ENCODE assay signal across 8 cellular contexts in genomic region chr16:70298988-70299938, GRCh38. TPM values are rescaled to one million over a fixed set of nuclear protein-coding genes. Genes with fewer than 3 reads are reported as not detected.
DNase-seq lines count a peak whose midpoint lies in the region; ATAC-seq and TF ChIP-seq lines count a peak whose summit lies in the region.

TSS of gene DDX19B (plus strand) at chr16:70299186. CDS start at chr16:70299298, 112 bp downstream.

- H3K4me2 ChIP-seq in GM23248 (ENCODE audit: unreplicated experiment) (peak within 1 kb of the TSS; percentile 69), MM.1S (ENCODE audit: low read depth, low read length) (peak within 1 kb of the TSS; percentile 42), osteoblast (ENCODE audit: insufficient read depth, low read length) (peak within 1 kb of the TSS; percentile 99)

- H3K9me3 Mint-ChIP-seq in activated naive CD8-positive, alpha-beta T cell treated with anti-CD3 and anti-CD28 coated beads, Interleukin-2, amount 10 ng/mL, durations not matched to agents 7 days and 5 days, result peaks cover 9% of the 10 kb centered on the region

- peaks cover 23% of the 10 kb centered on the region for H3K4me1 Mint-ChIP-seq in activated naive CD8-positive, alpha-beta T cell treated with anti-CD3 and anti-CD28 coated beads, Interleukin-2, amount 10 ng/mL, durations not matched to agents 7 days and 5 days

- ATAC-seq in SK-N-SH treated with all-trans-retinoic acid at 6 μM for 48 hours, result peak; percentile 98
- peak; percentile 86 for ATAC-seq in activated naive CD8-positive, alpha-beta T cell treated with anti-CD3 and anti-CD28 coated beads, Interleukin-2, amount 10 ng/mL, durations not matched to agents 7 days and 5 days (ENCODE audit: low read depth)

- peak within 1 kb of the TSS; percentile 78 for H3K27ac ChIP-seq in GM23248
- peak within 1 kb of the TSS; percentile 27; the same call in 1 of the 2 replicates for H3K27ac ChIP-seq in MM.1S (ENCODE audit: low read length)
- H3K27ac ChIP-seq in osteoblast (ENCODE audit: low read depth, low read length), result peak within 1 kb of the TSS; percentile 89
- H3K27ac ChIP-seq in thymus (ENCODE audit: low read depth), result peak within 1 kb of the TSS; percentile 93

- peaks cover 69% of the 10 kb centered on the region for H3K79me2 ChIP-seq in GM23248 (ENCODE audit: insufficient read depth)
- H3K79me2 ChIP-seq in MM.1S (ENCODE audit: low read length), result peaks cover 42% of the 10 kb centered on the region
- H3K79me2 ChIP-seq in osteoblast (ENCODE audit: insufficient read depth, low read length), result peaks cover 49% of the 10 kb centered on the region

- TF ChIP-seq CTCF in MM.1S (IDR thresholded peaks at IDR 0.05; ENCODE audit: low read length) (no peak), osteoblast (IDR thresholded peaks at IDR 0.05; ENCODE audit: extremely low read depth, low read depth, low read length) (no peak)

- peak within 1 kb of the TSS; percentile 95 for H3K4me3 Mint-ChIP-seq in activated naive CD8-positive, alpha-beta T cell treated with anti-CD3 and anti-CD28 coated beads, Interleukin-2, amount 10 ng/mL, durations not matched to agents 7 days and 5 days

- H3K4me3 ChIP-seq in GM23248, result peak within 1 kb of the TSS; percentile 84
- peak within 1 kb of the TSS; percentile 92 for H3K4me3 ChIP-seq in MM.1S (ENCODE audit: low read length)
- H3K4me3 ChIP-seq in osteoblast (ENCODE audit: insufficient read depth, low read length), result peak within 1 kb of the TSS; percentile 97
- H3K4me3 ChIP-seq in thymus (ENCODE audit: low read length), result peak within 1 kb of the TSS; percentile 80

- peak within 1 kb of the TSS; percentile 90 for H2AFZ ChIP-seq in GM23248
- H2AFZ ChIP-seq in MM.1S (ENCODE audit: low read length), result peak within 1 kb of the TSS; percentile 88
- H2AFZ ChIP-seq in osteoblast (ENCODE audit: low read length), result peak within 1 kb of the TSS; percentile 99

- H3K9ac ChIP-seq in GM23248 (peak within 1 kb of the TSS; percentile 94), MM.1S (ENCODE audit: low read length) (peak within 1 kb of the TSS; percentile 83)

- H3K9me2 ChIP-seq in GM23248 (ENCODE audit: insufficient read depth) (no peaks in the 10 kb centered on the region), MM.1S (replicated peaks; ENCODE audit: insufficient read depth, low read length) (no peaks in the 10 kb centered on the region)

- H3K36me3 ChIP-seq in GM23248 (ENCODE audit: low read depth) (peaks cover 5% of the 10 kb centered on the region; the same call in 1 of the 2 replicates), MM.1S (replicated peaks; ENCODE audit: insufficient read depth, low read length) (no peaks in the 10 kb centered on the region), osteoblast (ENCODE audit: insufficient read depth, low read length) (peaks cover 4% of the 10 kb centered on the region), thymus (ENCODE audit: control insufficient read depth, insufficient read depth) (no peaks in the 10 kb centered on the region)

- peaks cover 5% of the 10 kb centered on the region; the same call in 1 of the 2 replicates for H3K4me1 ChIP-seq in GM23248 (ENCODE audit: insufficient read depth)
- no peaks in the 10 kb centered on the region for H3K4me1 ChIP-seq in MM.1S (ENCODE audit: low read length)
- peaks cover 12% of the 10 kb centered on the region for H3K4me1 ChIP-seq in osteoblast (ENCODE audit: insufficient read depth, low read length)
- H3K4me1 ChIP-seq in thymus (ENCODE audit: control insufficient read depth, insufficient read depth, low read length), result no peaks in the 10 kb centered on the region

- peak within 1 kb of the TSS; percentile 84 for H3K27ac Mint-ChIP-seq in activated naive CD8-positive, alpha-beta T cell treated with anti-CD3 and anti-CD28 coated beads, Interleukin-2, amount 10 ng/mL, durations not matched to agents 7 days and 5 days

- H3K9me3 ChIP-seq in GM23248 (ENCODE audit: low read depth) (no peaks in the 10 kb centered on the region), MM.1S (replicated peaks; ENCODE audit: insufficient read depth, low read length) (no peaks in the 10 kb centered on the region), osteoblast (ENCODE audit: low read depth, low read length) (peaks cover 2% of the 10 kb centered on the region), thymus (ENCODE audit: control insufficient read depth) (peaks cover 3% of the 10 kb centered on the region)

- WGBS in GM23248 (ENCODE audit: low coverage in 1 of 2, low lambda C conversion rate in 2 of 2, missing lambda C conversion rate in 2 of 2), 2 experiments, result 1 to 2% methylated on average over 37 of the region's 37 CpGs
- 2% methylated on average over 37 of the region's 37 CpGs for WGBS in thymus

- no peaks in the 10 kb centered on the region for H4K20me1 ChIP-seq in GM23248 (ENCODE audit: insufficient read depth)
- no peaks in the 10 kb centered on the region for H4K20me1 ChIP-seq in MM.1S (ENCODE audit: insufficient read depth, low read length)
- no peaks in the 10 kb centered on the region for H4K20me1 ChIP-seq in osteoblast (ENCODE audit: insufficient read depth, low read length)

- H3K27me3 Mint-ChIP-seq in activated naive CD8-positive, alpha-beta T cell treated with anti-CD3 and anti-CD28 coated beads, Interleukin-2, amount 10 ng/mL, durations not matched to agents 7 days and 5 days, result no peaks in the 10 kb centered on the region

- H3F3A ChIP-seq in GM23248 (ENCODE audit: insufficient read depth) (peaks cover 3% of the 10 kb centered on the region; the same call in 1 of the 2 replicates), MM.1S (ENCODE audit: insufficient read depth, low read length) (0 out of 2 replicates have a peak, but pooled peaks cover 4% of the 10 kb centered on the region)

- POLR2A ChIA-PET in activated naive CD8-positive, alpha-beta T cell treated with anti-CD3 and anti-CD28 coated beads, Interleukin-2, amount 10 ng/mL, durations not matched to agents 7 days and 5 days (lab: Charles Lee), result interaction anchor here (0.5 to 3.6 kb wide), 13 partner anchors 8 to 224 kb away, joined by 3 to 59 read pairs (median 3); partner anchors contain the start of genes AARS1, COG4 and DDX19A

- in situ Hi-C loops in GM23248 (cut with MboI), result no loop called here

- DNase-seq in DMS53 (lab: John Stamatoyannopoulos, UW), result peak; percentile 93
- DNase-seq in GM23248, result peak; percentile 83
- peak; percentile 61 for DNase-seq in MM.1S
- peak; percentile 77 for DNase-seq in activated naive CD8-positive, alpha-beta T cell treated with anti-CD3 and anti-CD28 coated beads, Interleukin-2, amount 10 ng/mL, durations not matched to agents 7 days and 5 days
- peak; percentile 72 to 91 (median 84) for DNase-seq in head of caudate nucleus
- DNase-seq in osteoblast (ENCODE audit: insufficient read length, low spot score, missing footprints), result peak; percentile 89

- intact Hi-C loops in head of caudate nucleus (cut with DNase I), result no loop called here

- peaks cover 25% of the 10 kb centered on the region for H3K36me3 Mint-ChIP-seq in activated naive CD8-positive, alpha-beta T cell treated with anti-CD3 and anti-CD28 coated beads, Interleukin-2, amount 10 ng/mL, durations not matched to agents 7 days and 5 days

- H3K27me3 ChIP-seq in GM23248 (replicated peaks; ENCODE audit: insufficient read depth), result no peaks in the 10 kb centered on the region
- no peaks in the 10 kb centered on the region for H3K27me3 ChIP-seq in MM.1S (replicated peaks; ENCODE audit: insufficient read depth, low read length)
- no peaks in the 10 kb centered on the region for H3K27me3 ChIP-seq in osteoblast (ENCODE audit: insufficient read depth, low read length)
- H3K27me3 ChIP-seq in thymus (ENCODE audit: control insufficient read depth, insufficient read depth), result no peaks in the 10 kb centered on the region

TF ChIP-seq in SK-N-SH treated with all-trans-retinoic acid at 6 μM for 48 hours, 23 proteins besides CTCF, POLR2A, EP300 and RAD21 (continues in another document):
- no peak for TF ChIP-seq TSHZ2 (CRISPR knock-in tag; IDR thresholded peaks at IDR 0.05)
- no peak for TF ChIP-seq CSRNP3 (CRISPR knock-in tag; IDR thresholded peaks at IDR 0.05)
- no peak for TF ChIP-seq ESRRG (CRISPR knock-in tag; IDR thresholded peaks at IDR 0.05)

RNA-seq across cellular contexts. Expression of gene DDX19B, which starts in this region (rescaled TPM):
- total RNA-seq in GM23248 (2014; rRNA removed; shearing (Covaris generic)), result 16.7 and 31.8 TPM in 2 replicates
- polyA plus RNA-seq in GM23248 (2016; fragmentation: Nextera tagmentation; extraction: Ambion mirVana) (33.0 and 33.2 TPM in 2 replicates), thymus (24.3 TPM)
- total RNA-seq in activated naive CD8-positive, alpha-beta T cell treated with anti-CD3 and anti-CD28 coated beads, Interleukin-2, amount 10 ng/mL, durations not matched to agents 7 days and 5 days, result 10 to 100 TPM; 29.8 to 32.3 TPM
- 30.6 and 42.7 TPM in 2 replicates for total RNA-seq in osteoblast

Comparison
In these comparisons a context has a peak if more than half of its experiments do, and no peak if none do; other contexts are left out.
1. Peak in every context shown above with its lines: DNase-seq, ATAC-seq, H3K4me3 ChIP-seq and H3K27ac ChIP-seq.
2. H3K27ac ChIP-seq: peak in every context shown above with its lines; median percentile 93 in thymus; 89 in osteoblast; 78 in GM23248; 27 in MM.1S.
3. H3K4me2 ChIP-seq: peak in every context shown above with its lines; median percentile 99 in osteoblast; 69 in GM23248; 42 in MM.1S.